8 cellular contexts compared by ENCODE assay signal in the genomic region with DNA sequence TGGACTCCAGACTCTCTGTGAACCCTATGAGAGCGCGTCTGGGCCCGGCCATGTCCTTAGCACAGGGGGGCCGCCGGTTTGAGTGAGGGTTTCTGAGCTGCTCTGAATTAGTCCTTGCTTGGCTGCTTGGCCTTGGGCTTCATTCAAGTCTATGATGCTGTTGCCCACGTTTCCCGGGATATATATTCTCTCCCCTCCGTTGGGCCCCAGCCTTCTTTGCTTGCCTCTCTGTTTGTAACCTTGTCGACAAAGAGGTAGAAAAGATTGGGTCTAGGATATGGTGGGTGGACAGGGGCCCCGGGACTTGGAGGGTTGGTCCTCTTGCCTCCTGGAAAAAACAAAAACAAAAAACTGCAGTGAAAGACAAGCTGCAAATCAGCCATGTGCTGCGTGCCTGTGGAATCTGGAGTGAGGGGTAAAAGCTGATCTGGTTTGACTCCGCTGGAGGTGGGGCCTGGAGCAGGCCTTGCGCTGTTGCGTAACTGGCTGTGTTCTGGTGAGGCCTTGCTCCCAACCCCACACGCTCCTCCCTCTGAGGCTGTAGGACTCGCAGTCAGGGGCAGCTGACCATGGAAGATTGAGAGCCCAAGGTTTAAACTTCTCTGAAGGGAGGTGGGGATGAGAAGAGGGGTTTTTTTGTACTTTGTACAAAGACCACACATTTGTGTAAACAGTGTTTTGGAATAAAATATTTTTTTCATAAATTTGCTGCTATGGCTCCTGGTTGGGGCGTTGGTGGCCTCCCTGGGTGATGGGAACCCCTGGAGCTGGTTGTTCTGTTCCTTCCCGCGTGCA. TPM values are rescaled to one million over a fixed set of nuclear protein-coding genes. Genes with fewer than 3 reads are reported as not detected.
DNase-seq lines count a peak whose midpoint lies in the region; ATAC-seq and TF ChIP-seq lines count a peak whose summit lies in the region.

No MANE protein-coding gene starts in this region.

- 56 to 62% (median 60%) methylated on average over 19 of the region's 19 CpGs for WGBS in heart left ventricle, 4 donors

- no peaks in the 10 kb centered on the region for H3K9me3 Mint-ChIP-seq in activated naive CD8-positive, alpha-beta T cell (ENCODE audit: low read depth)

- H3K9me3 ChIP-seq in BLaER1 treated with 17β-estradiol and CSF1 and Interleukin-3, amounts not matched to agents 10 nM and 100 nM (replicated peaks in 1 of 11): no peaks in the 10 kb centered on the region
- H3K9me3 ChIP-seq in heart left ventricle: no peaks in the 10 kb centered on the region

- intact Hi-C loops in heart left ventricle (cut with DNase I): loop anchor here in 2 of 10 donors (5.0 to 10.0 kb wide), 2 partner anchors 211 to 287 kb away; partner anchors contain the start of gene NKIRAS2 (in 1 of the 2)
- intact Hi-C loops in posterior cingulate gyrus (cut with DNase I): loop anchor here (5.0 kb wide), 1 partner anchor 211 kb away; no protein-coding TSS in a partner anchor

- peak overlapping the region in 9 of 11 experiments; percentile 16 to 64 (median 34); a peak in 15 of 22 replicates for H3K27ac ChIP-seq in BLaER1 treated with 17β-estradiol and CSF1 and Interleukin-3, amounts not matched to agents 10 nM and 100 nM
- H3K27ac ChIP-seq in heart left ventricle: peak overlapping the region; percentile 55 to 92 (median 76)

- no peak for TF ChIP-seq POLR2A in heart left ventricle (IDR thresholded peaks at IDR 0.05)

- peak; percentile 84 to 93 (median 92) for ATAC-seq in heart left ventricle
- ATAC-seq in GM21737 (IDR thresholded peaks at IDR 0.05; ENCODE audit: unreplicated experiment): no peak

- peak overlapping the region in 4 of 10 experiments; percentile 25 to 55 (median 42); a peak in 3 of 20 replicates for H3K4me3 ChIP-seq in BLaER1 treated with 17β-estradiol and CSF1 and Interleukin-3, amounts not matched to agents 10 nM and 100 nM
- H3K4me3 ChIP-seq in heart left ventricle: peak overlapping the region in 2 of 12 donors; percentile 17 to 44

- DNase-seq in KBM-7: peak; percentile 88
- DNase-seq in heart left ventricle: peak; percentile 87 to 94 (median 90)
- DNase-seq in posterior cingulate gyrus: peak in 7 of 10 donors; percentile 34 to 90 (median 54)
- DNase-seq in activated CD4-positive, CD25-positive, alpha-beta regulatory T cell (lab: John Stamatoyannopoulos, UW): no peak
- no peak for DNase-seq in OCI-M2 (lab: John Stamatoyannopoulos, UW; ENCODE audit: unreplicated experiment)

- H3K36me3 ChIP-seq in BLaER1 treated with 17β-estradiol and CSF1 and Interleukin-3, amounts not matched to agents 10 nM and 100 nM: peaks cover 49 to 71% (median 66%) of the 10 kb centered on the region in 11 experiments
- H3K36me3 ChIP-seq in heart left ventricle: peaks cover 0 to 97% (median 67%) of the 10 kb centered on the region in 9 donors

- in situ Hi-C loops in KBM-7 (cut with MboI; ENCODE audit: low pct_unique_long_range_greater_than_20kb, low sequenced_read_pairs): loop anchor here (10.0 to 25.0 kb wide), 2 partner anchors 93 to 201 kb away; no protein-coding TSS in a partner anchor

- H3K27me3 Mint-ChIP-seq in activated naive CD8-positive, alpha-beta T cell: no peaks in the 10 kb centered on the region

- peak overlapping the region; percentile 94 for H3K27ac Mint-ChIP-seq in activated naive CD8-positive, alpha-beta T cell

- peaks cover 5% of the 10 kb centered on the region for H3K36me3 Mint-ChIP-seq in activated naive CD8-positive, alpha-beta T cell

- H4K20me1 ChIP-seq in BLaER1 treated with 17β-estradiol and CSF1 and Interleukin-3, amounts not matched to agents 10 nM and 100 nM: peaks cover 0 to 71% (median 8%) of the 10 kb centered on the region in 11 experiments; a peak in 14 of 22 replicates

- peaks cover 68% of the 10 kb centered on the region for H3K4me1 Mint-ChIP-seq in activated naive CD8-positive, alpha-beta T cell (ENCODE audit: low read depth)

- TF ChIP-seq CTCF in heart left ventricle (IDR thresholded peaks at IDR 0.05): no peak

- peak overlapping the region; percentile 27 to 61 (median 47); a peak in 20 of 22 replicates for H3K9ac ChIP-seq in BLaER1 treated with 17β-estradiol and CSF1 and Interleukin-3, amounts not matched to agents 10 nM and 100 nM

- H3K4me1 ChIP-seq in BLaER1 treated with 17β-estradiol and CSF1 and Interleukin-3, amounts not matched to agents 10 nM and 100 nM: peaks cover 52 to 64% (median 59%) of the 10 kb centered on the region in 10 experiments
- peaks cover 4 to 45% (median 24%) of the 10 kb centered on the region in 12 donors for H3K4me1 ChIP-seq in heart left ventricle

- no peaks in the 10 kb centered on the region; a peak in 1 of 22 replicates for H3K27me3 ChIP-seq in BLaER1 treated with 17β-estradiol and CSF1 and Interleukin-3, amounts not matched to agents 10 nM and 100 nM
- no peaks in the 10 kb centered on the region for H3K27me3 ChIP-seq in heart left ventricle

- peak overlapping the region; percentile 83 for H3K4me3 Mint-ChIP-seq in activated naive CD8-positive, alpha-beta T cell

- peak overlapping the region; percentile 73 to 94 (median 84) for H3K4me2 ChIP-seq in BLaER1 treated with 17β-estradiol and CSF1 and Interleukin-3, amounts not matched to agents 10 nM and 100 nM

RNA-seq across cellular contexts. Expression of gene STAT5A, which starts 23.1 kb away (rescaled TPM):
- 10 to 100 TPM in 8 of 9 donors, 1 to 10 TPM in 1; 7.5 to 44.0 (median 15.7) TPM for total RNA-seq in heart left ventricle
- polyA plus RNA-seq in heart left ventricle: 1 to 10 TPM; 4.9 to 9.0 TPM

RNA-seq across cellular contexts. Expression of gene STAT5B, which starts 35.2 kb away (rescaled TPM):
- total RNA-seq in heart left ventricle: 10 to 100 TPM; 26.1 to 51.9 (median 32.4) TPM
- 10 to 100 TPM; 13.0 to 20.3 TPM for polyA plus RNA-seq in heart left ventricle

Comparison
In these comparisons a context has a peak if more than half of its experiments do, and no peak if none do; other contexts are left out.
1. DNase-seq: peak in KBM-7 (single experiment), heart left ventricle (5 of 5) and posterior cingulate gyrus (7 of 10); none in activated CD4-positive, CD25-positive, alpha-beta regulatory T cell (0 of 4) and OCI-M2 (single experiment).